In genomic region chr15:33915571-33916407, GRCh38 we compare ENCODE assay signal across 16 cellular contexts. TPM values are rescaled to one million over a fixed set of nuclear protein-coding genes. Genes with fewer than 3 reads are reported as not detected.
DNase-seq lines count a peak whose midpoint lies in the region; ATAC-seq, FAIRE-seq and TF ChIP-seq lines count a peak whose summit lies in the region.
"Had no signal": no experiment of that assay in that cellular context is flagged by ENCODE, and none has a peak within 500 bp of the region (broad histone marks: within the 10 kb centered on the region; RNA-seq: fewer than 3 reads in every experiment).

No MANE protein-coding gene starts in this region.

- ATAC-seq in GM19025 (IDR thresholded peaks at IDR 0.05; ENCODE audit: low read depth, unreplicated experiment) (peak; percentile 61), GM12878 (peak; percentile 73), HG03175 (IDR thresholded peaks at IDR 0.05; ENCODE audit: unreplicated experiment) (no peak), HG02588 (IDR thresholded peaks at IDR 0.05; ENCODE audit: unreplicated experiment) (no peak), aorta (ENCODE audit: low FRiP score) (no peak)
- ATAC-seq: naive thymus-derived CD4-positive, alpha-beta T cell had no signal

- no peak overlapping the region for H4K8ac ChIP-seq in trophoblast cell (ENCODE audit: low read depth, low read length)

- peak overlapping the region; percentile 69 for H3K27ac ChIP-seq in KMS-11
- H3K27ac ChIP-seq in GM12878 (ENCODE audit: control insufficient read depth, insufficient read depth): no peak overlapping the region
- H3K27ac ChIP-seq in trophoblast cell (ENCODE audit: low read depth, low read length): no peak overlapping the region
- H3K27ac ChIP-seq in aorta (ENCODE audit: low read depth in 1 of 2, low read length in 2 of 2): no peak overlapping the region
- H3K27ac ChIP-seq: SJSA1, thoracic aorta had no signal

- H2AK5ac ChIP-seq in trophoblast cell (ENCODE audit: low read length): no peak overlapping the region

- H3K9ac ChIP-seq in KMS-11 (peak overlapping the region; percentile 50; the same call in 1 of the 2 replicates), GM12878 (ENCODE audit: control insufficient read depth, insufficient read depth, low read length) (no peak overlapping the region), trophoblast cell (ENCODE audit: low read length) (no peak overlapping the region)

- TF ChIP-seq RAD21 in GM12878 (IDR thresholded peaks at IDR 0.05; ENCODE audit: insufficient read depth, low read depth, low read length): no peak

- SMC1A ChIA-PET in GM12878 (lab: Charles Lee; ENCODE audit: uncharacterized antibody, unreplicated experiment): no interaction called here

- no peaks in the 10 kb centered on the region for H3K36me3 Mint-ChIP-seq in activated CD4-positive, alpha-beta memory T cell treated with anti-CD3 and anti-CD28 coated beads, Interleukin-2, amount 10 ng/mL, durations not matched to agents 7 days and 5 days (ENCODE audit: low read depth)

- no peak overlapping the region for H3K27ac Mint-ChIP-seq in activated CD4-positive, alpha-beta memory T cell treated with anti-CD3 and anti-CD28 coated beads, Interleukin-2, amount 10 ng/mL, durations not matched to agents 7 days and 5 days
- H3K27ac Mint-ChIP-seq: activated naive CD8-positive, alpha-beta T cell treated with anti-CD3 and anti-CD28 coated beads, Interleukin-2, amount 10 ng/mL, durations not matched to agents 7 days and 5 days; naive thymus-derived CD4-positive, alpha-beta T cell had no signal

- peak overlapping the region; percentile 83 for H3K4me2 ChIP-seq in KMS-11
- H3K4me2 ChIP-seq in GM12878 (ENCODE audit: control insufficient read depth, insufficient read depth): peak overlapping the region; percentile 42; the same call in 1 of the 2 replicates
- H3K4me2 ChIP-seq in trophoblast cell (ENCODE audit: low read length): no peak overlapping the region

- H3K4me1 ChIP-seq in KMS-11 (ENCODE audit: low read depth, poor library complexity, severe bottlenecking): peaks cover 31% of the 10 kb centered on the region
- H3K4me1 ChIP-seq in GM12878 (ENCODE audit: control insufficient read depth, insufficient read depth, low read length): peaks cover 9% of the 10 kb centered on the region; the same call in 1 of the 2 replicates
- H3K4me1 ChIP-seq in trophoblast cell (ENCODE audit: control insufficient read depth in 1 of 2, insufficient read depth in 2 of 2, low read length in 2 of 2): peaks cover 5 to 7% of the 10 kb centered on the region in 2 experiments
- H3K4me1 ChIP-seq in aorta (ENCODE audit: control insufficient read depth in 1 of 2, insufficient read depth in 2 of 2, low read length in 2 of 2): peaks cover 0 to 3% of the 10 kb centered on the region in 2 donors

- no peak overlapping the region for H3K4me3 ChIP-seq in KMS-11 (IDR thresholded peaks at IDR 0.05; ENCODE audit: insufficient read depth, low read depth, low read length)
- no peak overlapping the region for H3K4me3 ChIP-seq in GM12878
- H3K4me3 ChIP-seq in trophoblast cell (ENCODE audit: low read depth, low read length): no peak overlapping the region
- H3K4me3 ChIP-seq in aorta (ENCODE audit: low read length in 2 of 2): no peak overlapping the region
- H3K4me3 ChIP-seq: SJSA1, thoracic aorta had no signal

- H3K27me3 ChIP-seq in KMS-11 (ENCODE audit: insufficient read depth, low read depth) (no peaks in the 10 kb centered on the region), GM12878 (replicated peaks in 1 of 2; ENCODE audit: control insufficient read depth in 2 of 2, insufficient read depth in 2 of 2, low read length in 1 of 2) (no peaks in the 10 kb centered on the region), trophoblast cell (ENCODE audit: insufficient read depth, low read length) (no peaks in the 10 kb centered on the region), aorta (ENCODE audit: control insufficient read depth in 1 of 2, insufficient read depth in 2 of 2, low read length in 1 of 2) (no peaks in the 10 kb centered on the region)
- H3K27me3 ChIP-seq: SJSA1 had no signal

- no peak overlapping the region for H3K4ac ChIP-seq in trophoblast cell (ENCODE audit: low read depth, low read length)

- no peak for TF ChIP-seq POLR2A in GM12878 (IDR thresholded peaks at IDR 0.05; ENCODE audit: low read depth, low read length)

- H2AFZ ChIP-seq in KMS-11 (ENCODE audit: low read depth): peak overlapping the region; percentile 71; the same call in 1 of the 2 replicates
- H2AFZ ChIP-seq in GM12878 (ENCODE audit: control insufficient read depth, low read depth, low read length): peak overlapping the region; percentile 17
- no peak overlapping the region for H2AFZ ChIP-seq in trophoblast cell (ENCODE audit: insufficient read depth, low read length, poor library complexity)

- CTCF ChIA-PET in GM12878 (lab: Yijun Ruan, JAX): interaction anchor here (0.5 kb wide), 1 partner anchor 29 kb away, joined by 3 read pairs; no protein-coding TSS in a partner anchor
- CTCF ChIA-PET in activated CD4-positive, alpha-beta memory T cell treated with anti-CD3 and anti-CD28 coated beads, Interleukin-2, amount 10 ng/mL, durations not matched to agents 7 days and 5 days (lab: Charles Lee): no interaction called here

- no peak overlapping the region for H4K91ac ChIP-seq in trophoblast cell (ENCODE audit: low read depth, low read length)

- in situ Hi-C loops in GM12878 (cut with MboI): no loop called here

- 0 out of 2 replicates have a peak, but pooled peaks cover 6% of the 10 kb centered on the region for H3K79me2 ChIP-seq in KMS-11 (ENCODE audit: insufficient read depth, low read depth)
- no peaks in the 10 kb centered on the region for H3K79me2 ChIP-seq in GM12878 (ENCODE audit: control insufficient read depth, insufficient read depth, low read length)
- H3K79me2 ChIP-seq in trophoblast cell (ENCODE audit: control insufficient read depth, insufficient read depth, low read length, poor library complexity): peaks cover 2% of the 10 kb centered on the region

- no peak overlapping the region for H3K14ac ChIP-seq in trophoblast cell (ENCODE audit: low read length)

- no peak overlapping the region for H3K4me3 Mint-ChIP-seq in activated CD4-positive, alpha-beta memory T cell treated with anti-CD3 and anti-CD28 coated beads, Interleukin-2, amount 10 ng/mL, durations not matched to agents 7 days and 5 days
- H3K4me3 Mint-ChIP-seq: activated naive CD8-positive, alpha-beta T cell treated with anti-CD3 and anti-CD28 coated beads, Interleukin-2, amount 10 ng/mL, durations not matched to agents 7 days and 5 days; naive thymus-derived CD4-positive, alpha-beta T cell had no signal

- no peak for FAIRE-seq in GM12878 (lab: Jason Lieb, UNC)

- no peak for TF ChIP-seq EP300 in GM12878 (IDR thresholded peaks at IDR 0.05; ENCODE audit: borderline replicate concordance in 1 of 2, control insufficient read depth in 1 of 2, low read depth in 2 of 2, low read length in 2 of 2)

- H3K9me3 ChIP-seq in GM12878 (replicated peaks; ENCODE audit: control insufficient read depth, insufficient read depth, low read length) (no peaks in the 10 kb centered on the region), trophoblast cell (ENCODE audit: insufficient read depth, low read depth, low read length) (no peaks in the 10 kb centered on the region), aorta (ENCODE audit: control insufficient read depth, low read length) (no peaks in the 10 kb centered on the region)
- H3K9me3 ChIP-seq: SJSA1, thoracic aorta had no signal

- H4K20me1 ChIP-seq in KMS-11 (ENCODE audit: insufficient read depth): no peaks in the 10 kb centered on the region
- no peaks in the 10 kb centered on the region for H4K20me1 ChIP-seq in GM12878 (ENCODE audit: control insufficient read depth, insufficient read depth)

- no peak for TF ChIP-seq CTCF in KMS-11 (conservative IDR thresholded peaks at IDR 0.05; ENCODE audit: low read depth, low read length)
- TF ChIP-seq CTCF in GM12878 (IDR thresholded peaks at IDR 0.05 in 2 of 3, conservative IDR thresholded peaks at IDR 0.05 in 1 of 3; ENCODE audit: control insufficient read depth in 2 of 3, extremely low read depth in 1 of 3, insufficient read depth in 1 of 3, low read depth in 3 of 3, low read length in 3 of 3): no peak

- DNase-seq in GM12878 (ENCODE audit: low read depth, low spot score) (no peak), trophoblast cell (peak; percentile 44 to 56), aorta (no peak)
- no peak for DNase-seq in activated CD4-positive, alpha-beta memory T cell treated with anti-CD3 and anti-CD28 coated beads, Interleukin-2, amount 10 ng/mL, durations not matched to agents 7 days and 5 days
- DNase-seq: activated CD4-positive, alpha-beta T cell treated with anti-CD3 and anti-CD28 coated beads, Interleukin-2, amount 50 U/mL, for 48 hours; activated naive CD8-positive, alpha-beta T cell treated with anti-CD3 and anti-CD28 coated beads, Interleukin-2, amount 10 ng/mL, durations not matched to agents 7 days and 5 days; effector CD4-positive, alpha-beta T cell; MV-4-11; naive thymus-derived CD4-positive, alpha-beta T cell; stimulated activated CD4-positive, alpha-beta T cell treated with anti-CD3 and anti-CD28 coated beads, Interleukin-2, amount 100 ng/mL, for 24 hours had no signal

- 43% methylated on average over 11 of the region's 11 CpGs for WGBS in GM12878 (ENCODE audit: insufficient coverage, insufficient replicate concordance, low lambda C conversion rate, missing lambda C conversion rate)
- no CpG with 5 or more reads among the region's 11 CpGs for WGBS in trophoblast cell (ENCODE audit: extremely low coverage, insufficient coverage, insufficient read length)
- WGBS in aorta, 2 donors: 79 to 83% methylated on average over 11 of the region's 11 CpGs

- no peak overlapping the region for H4K12ac ChIP-seq in trophoblast cell (ENCODE audit: low read depth, low read length)

- no peaks in the 10 kb centered on the region for H3K79me1 ChIP-seq in trophoblast cell (ENCODE audit: low read length)

- H3K36me3 ChIP-seq in KMS-11 (ENCODE audit: insufficient read depth): no peaks in the 10 kb centered on the region
- H3K36me3 ChIP-seq in GM12878 (ENCODE audit: control insufficient read depth in 2 of 2, insufficient read depth in 2 of 2, low read length in 1 of 2): no peaks in the 10 kb centered on the region
- no peaks in the 10 kb centered on the region for H3K36me3 ChIP-seq in trophoblast cell (ENCODE audit: control insufficient read depth in 1 of 2, insufficient read depth in 2 of 2, low read length in 2 of 2)
- no peaks in the 10 kb centered on the region for H3K36me3 ChIP-seq in aorta (ENCODE audit: control insufficient read depth in 1 of 2, insufficient read depth in 2 of 2, low read length in 1 of 2)
- H3K36me3 ChIP-seq: SJSA1, thoracic aorta had no signal

- H3K9me3 Mint-ChIP-seq in activated CD4-positive, alpha-beta memory T cell treated with anti-CD3 and anti-CD28 coated beads, Interleukin-2, amount 10 ng/mL, durations not matched to agents 7 days and 5 days: no peaks in the 10 kb centered on the region
- H3K9me3 Mint-ChIP-seq: activated naive CD8-positive, alpha-beta T cell treated with anti-CD3 and anti-CD28 coated beads, Interleukin-2, amount 10 ng/mL, durations not matched to agents 7 days and 5 days had no signal

- no peak overlapping the region for H2BK5ac ChIP-seq in trophoblast cell (ENCODE audit: low read depth, low read length, poor library complexity)

- POLR2A ChIA-PET in GM12878 (lab: Charles Lee): no interaction called here
- POLR2A ChIA-PET in activated CD4-positive, alpha-beta memory T cell treated with anti-CD3 and anti-CD28 coated beads, Interleukin-2, amount 10 ng/mL, durations not matched to agents 7 days and 5 days (lab: Charles Lee): no interaction called here

- intact Hi-C loops in GM12878 (cut with micrococcal nuclease; ENCODE audit: unreplicated experiment): no loop called here
- intact Hi-C loops in aorta (cut with DNase I): no loop called here

- H3K23ac ChIP-seq in trophoblast cell (ENCODE audit: low read length): no peak overlapping the region

- no TSS peak for BruUV-seq in GM12878 (replicated peaks; lab: Mats Ljungman, UMichigan)

- H3K18ac ChIP-seq in trophoblast cell (ENCODE audit: low read length): peak overlapping the region; percentile 28

- RAD21 ChIA-PET in GM12878 (lab: Charles Lee; ENCODE audit: unreplicated experiment): no interaction called here

- H2BK12ac ChIP-seq in trophoblast cell (ENCODE audit: low read length): no peak overlapping the region

- H2BK120ac ChIP-seq in trophoblast cell (ENCODE audit: insufficient read depth, low read length, poor library complexity): no peak overlapping the region

- H3K4me1 Mint-ChIP-seq in activated CD4-positive, alpha-beta memory T cell treated with anti-CD3 and anti-CD28 coated beads, Interleukin-2, amount 10 ng/mL, durations not matched to agents 7 days and 5 days: no peaks in the 10 kb centered on the region

- H3K27me3 Mint-ChIP-seq in activated CD4-positive, alpha-beta memory T cell treated with anti-CD3 and anti-CD28 coated beads, Interleukin-2, amount 10 ng/mL, durations not matched to agents 7 days and 5 days: no peaks in the 10 kb centered on the region
- H3K27me3 Mint-ChIP-seq: activated naive CD8-positive, alpha-beta T cell treated with anti-CD3 and anti-CD28 coated beads, Interleukin-2, amount 10 ng/mL, durations not matched to agents 7 days and 5 days; naive thymus-derived CD4-positive, alpha-beta T cell had no signal

RNA-seq across cellular contexts. Expression of gene CHRM5, which starts 52.5 kb away (rescaled TPM):
- total RNA-seq in GM12878 (2013; cell fraction: nucleolus; rRNA removed): not detected in 2 replicates
- total RNA-seq in GM12878 (2014; rRNA removed): not detected in 2 replicates
- 0.04 TPM in 1 of 2 replicates, not detected in the other for total RNA-seq in GM12878 (2014; rRNA removed; fragmentation: Illumina TruSeq; extraction: Trizol)
- total RNA-seq in GM12878 (2021): not detected in 2 replicates
- not detected for polyA plus RNA-seq in GM12878 (2011; ENCODE audit: low read depth)
- polyA plus RNA-seq in GM12878 (2011; rRNA removed): not detected in 2 replicates
- polyA plus RNA-seq in GM12878 (2011; cell fraction: cytosol; rRNA removed): not detected in 2 replicates
- polyA plus RNA-seq in GM12878 (2011; cell fraction: nucleus; rRNA removed): not detected in 2 replicates
- 0.07 and 0.14 TPM in 2 replicates for polyA plus RNA-seq in GM12878 (2012)
- 0.01 TPM in 1 of 2 replicates, not detected in the other for polyA plus RNA-seq in GM12878 (2014; fragmentation: Illumina TruSeq; extraction: Trizol)
- polyA plus RNA-seq in GM12878 (2014; fragmentation: Nextera tagmentation; extraction: Ambion mirVana): not detected
- polyA plus RNA-seq in GM12878 (2014; rRNA removed): 0.05 and 0.10 TPM in 2 replicates
- under 1 TPM in 1 of 2 experiments, not detected in 1; 0.03 TPM for polyA plus RNA-seq in GM12878 (2016; fragmentation: Nextera tagmentation; extraction: Ambion mirVana)
- not detected in 2 replicates for polyA minus RNA-seq in GM12878 (2011; rRNA and poly(A)+ RNA removed)
- not detected in 2 replicates for polyA minus RNA-seq in GM12878 (2011; cell fraction: cytosol; rRNA and poly(A)+ RNA removed)
- polyA minus RNA-seq in GM12878 (2011; cell fraction: nucleus; rRNA and poly(A)+ RNA removed): not detected in 2 replicates
- 0.01 TPM in 1 of 2 replicates, not detected in the other for polyA plus RNA-seq in trophoblast cell (2013)
- total RNA-seq in activated CD4-positive, alpha-beta memory T cell treated with anti-CD3 and anti-CD28 coated beads, Interleukin-2, amount 10 ng/mL, durations not matched to agents 7 days and 5 days: not detected
- not detected for total RNA-seq in aorta
- polyA plus RNA-seq in aorta: not detected
- total RNA-seq: activated naive CD8-positive, alpha-beta T cell treated with anti-CD3 and anti-CD28 coated beads, Interleukin-2, amount 10 ng/mL, durations not matched to agents 7 days and 5 days; naive thymus-derived CD4-positive, alpha-beta T cell; thoracic aorta had no signal

Comparison
In these comparisons a context has a peak if more than half of its experiments do, and no peak if none do; other contexts are left out.
1. ATAC-seq: peak in GM19025 (single experiment) and GM12878 (single experiment); none in HG03175 (single experiment), HG02588 (single experiment) and aorta (single experiment).
2. DNase-seq: peak in trophoblast cell (2 of 2); none in GM12878 (single experiment), activated CD4-positive, alpha-beta memory T cell treated with anti-CD3 and anti-CD28 coated beads, Interleukin-2, amount 10 ng/mL, durations not matched to agents 7 days and 5 days (single experiment) and aorta (0 of 2).